Comparison of ENCODE assay signal across 8 cellular contexts in genomic region chr3:24237971-24238767, GRCh38.
A peak's percentile ranks its signal among the peaks of the same experiment; 100 is the strongest.
DNase-seq lines count a peak whose midpoint lies in the region; ATAC-seq, FAIRE-seq and TF ChIP-seq lines count a peak whose summit lies in the region.

No MANE protein-coding gene starts in this region.

- intact Hi-C loops in Panc1 (cut with micrococcal nuclease; ENCODE audit: unreplicated experiment): loop anchor here (2.0 to 5.0 kb wide), 2 partner anchors 51 to 239 kb away; no protein-coding TSS in a partner anchor
- intact Hi-C loops in breast epithelium (cut with DNase I; ENCODE audit: low total_unique reads): loop anchor here (5.0 kb wide), 1 partner anchor 241 kb away; no protein-coding TSS in a partner anchor

- peaks cover 4% of the 10 kb centered on the region; the same call in 1 of the 2 replicates for H3K4me1 ChIP-seq in Panc1 (ENCODE audit: control insufficient read depth, insufficient read depth, low read length)
- peaks cover 0 to 6% of the 10 kb centered on the region in 2 donors for H3K4me1 ChIP-seq in breast epithelium
- peaks cover 37% of the 10 kb centered on the region for H3K4me1 ChIP-seq in keratinocyte (ENCODE audit: control insufficient read depth, extremely low read depth, insufficient read depth, low read length)

- H4K20me1 ChIP-seq in keratinocyte (ENCODE audit: control insufficient read depth, extremely low read depth, insufficient read depth, low read length): no peaks in the 10 kb centered on the region

- no peaks in the 10 kb centered on the region for H3K27me3 ChIP-seq in Panc1 (ENCODE audit: control insufficient read depth, insufficient read depth, low read length)
- H3K27me3 ChIP-seq in breast epithelium: no peaks in the 10 kb centered on the region
- H3K27me3 ChIP-seq in keratinocyte (ENCODE audit: control insufficient read depth, extremely low read depth, insufficient read depth, low read length): no peaks in the 10 kb centered on the region

- ATAC-seq in GM21723 (IDR thresholded peaks at IDR 0.05; ENCODE audit: unreplicated experiment) (peak; percentile 91), Panc1 (peak; percentile 87)

- DNase-seq in activated naive CD4-positive, alpha-beta T cell treated with Interleukin-2 at 50 U/mL for 16 hours: peak; percentile 3
- no peak for DNase-seq in activated naive CD4-positive, alpha-beta T cell treated with anti-CD3 and anti-CD28 coated beads, Interleukin-2, amount 50 U/mL, for 16 hours
- DNase-seq in HUDEP-2 (lab: John Stamatoyannopoulos, UW; ENCODE audit: unreplicated experiment in 76 of 76) (peak in 61 of 76 experiments; percentile 1 to 79 (median 43)), Panc1 (ENCODE audit: low read depth, low spot score) (peak; percentile 67), breast epithelium (ENCODE audit: low spot score in 2 of 2) (peak in 1 of 2 donors; percentile 43), keratinocyte (ENCODE audit: low read depth, low spot score) (peak; percentile 88)
- DNase-seq in stimulated activated CD4-positive, alpha-beta T cell treated with anti-CD3 and anti-CD28 coated beads, TNF-alpha, amount 100 ng/mL, for 24 hours (ENCODE audit: low read depth in 3 of 3): peak in 2 of 3 experiments; percentile 1 to 11

- no peaks in the 10 kb centered on the region for H3K79me2 ChIP-seq in keratinocyte (ENCODE audit: control insufficient read depth, insufficient read depth, low read length)

- peak overlapping the region; percentile 14 for H3K4me2 ChIP-seq in keratinocyte (ENCODE audit: control insufficient read depth, extremely low read depth, insufficient read depth, low read depth, low read length)

- H3K36me3 ChIP-seq in Panc1 (ENCODE audit: control insufficient read depth, insufficient read depth, low read length) (no peaks in the 10 kb centered on the region), breast epithelium (no peaks in the 10 kb centered on the region), keratinocyte (ENCODE audit: control insufficient read depth in 2 of 2, extremely low read depth in 1 of 2, insufficient read depth in 2 of 2, low read length in 2 of 2) (no peaks in the 10 kb centered on the region)

- H3K27ac ChIP-seq in Panc1 (ENCODE audit: low read length): no peak overlapping the region
- H3K27ac ChIP-seq in breast epithelium: peak overlapping the region; percentile 62 to 72
- H3K27ac ChIP-seq in keratinocyte (ENCODE audit: control insufficient read depth, insufficient read depth, low read length): peak overlapping the region; percentile 17

- POLR2A ChIA-PET in Panc1 (lab: Charles Lee): no interaction called here

- no peak overlapping the region for H3K4me3 ChIP-seq in Panc1 (ENCODE audit: low read depth in 2 of 2, low read length in 2 of 2)
- H3K4me3 ChIP-seq in breast epithelium: no peak overlapping the region
- H3K4me3 ChIP-seq in keratinocyte (ENCODE audit: control insufficient read depth in 2 of 3, extremely low read depth in 1 of 3, insufficient read depth in 2 of 3, low read depth in 1 of 3, low read length in 3 of 3): no peak overlapping the region

- peak; percentile 73 for TF ChIP-seq CTCF in Panc1 (IDR thresholded peaks at IDR 0.05)
- TF ChIP-seq CTCF in breast epithelium (IDR thresholded peaks at IDR 0.05): peak; percentile 63 to 81 (median 75)
- peak; percentile 65 to 88 (median 71) for TF ChIP-seq CTCF in keratinocyte (optimal IDR thresholded peaks at IDR 0.05 in 1 of 3, IDR thresholded peaks at IDR 0.05 in 1 of 3, conservative IDR thresholded peaks at IDR 0.05 in 1 of 3; ENCODE audit: extremely low read depth in 1 of 3, insufficient read depth in 2 of 3, low read length in 3 of 3)

- in situ Hi-C loops in Panc1 (cut with HindIII; ENCODE audit: low pct_unique_long_range_greater_than_20kb, low sequenced_read_pairs): no loop called here

- CTCF ChIA-PET in Panc1 (lab: Charles Lee): no interaction called here

- peak; percentile 86 for FAIRE-seq in keratinocyte (lab: Jason Lieb, UNC)

- H3K9me3 ChIP-seq in Panc1 (ENCODE audit: control insufficient read depth, insufficient read depth, low read depth, low read length): no peaks in the 10 kb centered on the region
- no peaks in the 10 kb centered on the region for H3K9me3 ChIP-seq in breast epithelium
- H3K9me3 ChIP-seq in keratinocyte (ENCODE audit: control insufficient read depth, low read depth, low read length): no peaks in the 10 kb centered on the region

- TF ChIP-seq POLR2A in breast epithelium (IDR thresholded peaks at IDR 0.05): no peak

- dilution Hi-C loops in keratinocyte (cut with MboI; ENCODE audit: extremely low pct_ligation_motif_present, low sequenced_read_pairs): no loop called here

- no peaks in the 10 kb centered on the region for H3K9me1 ChIP-seq in keratinocyte (ENCODE audit: control insufficient read depth, extremely low read depth, insufficient read depth, low read length)

- no TSS peak for BruUV-seq in Panc1 (replicated peaks; lab: Mats Ljungman, UMichigan)

- no peak overlapping the region for H3K9ac ChIP-seq in keratinocyte (ENCODE audit: control insufficient read depth, extremely low read depth, insufficient read depth, low read length)

- H2AFZ ChIP-seq in keratinocyte (ENCODE audit: control insufficient read depth, low read length): no peak overlapping the region
